Comparison of ENCODE assay signal across 23 cellular contexts in genomic region chr3:127572186-127572585, GRCh38. TPM values are rescaled to one million over a fixed set of nuclear protein-coding genes. Genes with fewer than 3 reads are reported as not detected.
A peak's percentile ranks its signal among the peaks of the same experiment; 100 is the strongest.
DNase-seq lines count a peak whose midpoint lies in the region; ATAC-seq, FAIRE-seq and TF ChIP-seq lines count a peak whose summit lies in the region.
"Had no signal": no experiment of that assay in that cellular context is flagged by ENCODE, and none has a peak within 500 bp of the region (broad histone marks: within the 10 kb centered on the region; RNA-seq: fewer than 3 reads in every experiment).

No MANE protein-coding gene starts in this region.

- H3K4me3 Mint-ChIP-seq in activated T-helper 2 cell treated with anti-CD3 and anti-CD28 coated beads, Interferon-gamma antibody, Interleukin-2, Interleukin-4, amounts not matched to agents 10 μg/mL and 5 μg/mL and 100 μg/mL, durations not matched to agents 14 hours and 24 hours and 36 hours (ENCODE audit: low read depth), result no peak overlapping the region
- H3K4me3 Mint-ChIP-seq: B cell; CD4-positive, CD25-positive, alpha-beta regulatory T cell; CD8-positive, alpha-beta memory T cell; HFFc6 had no signal

- TF ChIP-seq POLR2A in right lobe of liver (IDR thresholded peaks at IDR 0.05) (no peak), GM12892 (IDR thresholded peaks at IDR 0.05; ENCODE audit: low read depth, low read length) (no peak)

- no peak overlapping the region for H3K27ac Mint-ChIP-seq in activated T-helper 2 cell treated with anti-CD3 and anti-CD28 coated beads, Interferon-gamma antibody, Interleukin-2, Interleukin-4, amounts not matched to agents 10 μg/mL and 5 μg/mL and 100 μg/mL, durations not matched to agents 14 hours and 24 hours and 36 hours
- H3K27ac Mint-ChIP-seq: B cell; CD4-positive, CD25-positive, alpha-beta regulatory T cell; HFFc6 had no signal

- peaks cover 0 to 13% (median 7%) of the 10 kb centered on the region in 4 donors for H3K36me3 ChIP-seq in right lobe of liver
- H3K36me3 ChIP-seq in neuronal stem cell (replicated peaks in 1 of 2; ENCODE audit: control insufficient read depth in 2 of 2, insufficient read depth in 2 of 2, low read length in 2 of 2), result peaks cover 16 to 42% of the 10 kb centered on the region in 2 donors

- peaks cover 3% of the 10 kb centered on the region for H3K79me1 ChIP-seq in neuronal stem cell (ENCODE audit: low read depth, low read length)

- intact Hi-C loops in right lobe of liver (cut with DNase I) (no loop called here), posterior vena cava (cut with DNase I) (no loop called here)
- intact Hi-C loops in activated T-helper 2 cell treated with anti-CD3 and anti-CD28 coated beads, Interferon-gamma antibody, Interleukin-2, Interleukin-4, amounts not matched to agents 10 μg/mL and 5 μg/mL and 100 μg/mL, durations not matched to agents 14 hours and 24 hours and 36 hours (cut with micrococcal nuclease), result loop anchor here (10.0 kb wide), 1 partner anchor 263 kb away; no protein-coding TSS in a partner anchor

- no peak overlapping the region for H2BK15ac ChIP-seq in neuronal stem cell (ENCODE audit: low read length)

- H2AK5ac ChIP-seq in neuronal stem cell (ENCODE audit: low read depth, low read length), result no peak overlapping the region

- H3K4me1 ChIP-seq in right lobe of liver (peaks cover 0 to 9% (median 0%) of the 10 kb centered on the region in 4 donors), neuronal stem cell (ENCODE audit: control insufficient read depth in 2 of 2, insufficient read depth in 1 of 2, low read depth in 1 of 2, low read length in 2 of 2) (peaks cover 0 to 8% of the 10 kb centered on the region in 2 donors)

- WGBS in right lobe of liver (ENCODE audit: insufficient coverage, low coverage, low lambda C conversion rate, missing lambda C conversion rate), result 84% methylated on average over 4 of the region's 6 CpGs
- no CpG with 5 or more reads among the region's 6 CpGs for WGBS in neuronal stem cell (ENCODE audit: extremely low coverage in 2 of 2, insufficient read length in 2 of 2, insufficient replicate concordance in 1 of 2), 2 donors

- H3K4me2 ChIP-seq in neuronal stem cell (ENCODE audit: insufficient read depth, low read length, poor library complexity, severe bottlenecking), result no peak overlapping the region

- H3K36me3 Mint-ChIP-seq in activated T-helper 2 cell treated with anti-CD3 and anti-CD28 coated beads, Interferon-gamma antibody, Interleukin-2, Interleukin-4, amounts not matched to agents 10 μg/mL and 5 μg/mL and 100 μg/mL, durations not matched to agents 14 hours and 24 hours and 36 hours (ENCODE audit: low read depth), result peaks cover 34% of the 10 kb centered on the region

- no peak for FAIRE-seq in GM12892 (lab: Jason Lieb, UNC)
- FAIRE-seq: G401.6, GM12891, GM18507 had no signal

- H3K9me3 ChIP-seq in right lobe of liver (no peaks in the 10 kb centered on the region), neuronal stem cell (replicated peaks in 1 of 2; ENCODE audit: control insufficient read depth in 2 of 2, insufficient read depth in 1 of 2, low read depth in 1 of 2, low read length in 2 of 2) (peaks cover 0 to 4% of the 10 kb centered on the region in 2 donors)

- H2BK120ac ChIP-seq in neuronal stem cell (ENCODE audit: low read depth, low read length), result no peak overlapping the region

- H3K4me3 ChIP-seq in right lobe of liver (no peak overlapping the region), neuronal stem cell (ENCODE audit: low read length in 2 of 2) (no peak overlapping the region)

- H4K91ac ChIP-seq in neuronal stem cell (ENCODE audit: low read depth, low read length, poor library complexity), result no peak overlapping the region

- no peak overlapping the region for H3K14ac ChIP-seq in neuronal stem cell (ENCODE audit: low read length)

- H3K27me3 Mint-ChIP-seq in activated T-helper 2 cell treated with anti-CD3 and anti-CD28 coated beads, Interferon-gamma antibody, Interleukin-2, Interleukin-4, amounts not matched to agents 10 μg/mL and 5 μg/mL and 100 μg/mL, durations not matched to agents 14 hours and 24 hours and 36 hours (ENCODE audit: low read depth), result no peaks in the 10 kb centered on the region
- H3K27me3 Mint-ChIP-seq: B cell; CD4-positive, CD25-positive, alpha-beta regulatory T cell; CD8-positive, alpha-beta memory T cell had no signal

- no peak overlapping the region for H4K8ac ChIP-seq in neuronal stem cell (ENCODE audit: low read depth, low read length)

- peaks cover 5% of the 10 kb centered on the region for H3K4me1 Mint-ChIP-seq in activated T-helper 2 cell treated with anti-CD3 and anti-CD28 coated beads, Interferon-gamma antibody, Interleukin-2, Interleukin-4, amounts not matched to agents 10 μg/mL and 5 μg/mL and 100 μg/mL, durations not matched to agents 14 hours and 24 hours and 36 hours (ENCODE audit: low read depth)

- H3K18ac ChIP-seq in neuronal stem cell (ENCODE audit: low read length), result no peak overlapping the region

- H3K4ac ChIP-seq in neuronal stem cell (ENCODE audit: low read length), result no peak overlapping the region

- DNase-seq in G401 (ENCODE audit: low spot score) (peak; percentile 59), cerebellar cortex (ENCODE audit: low spot score) (peak; percentile 48), right lobe of liver (peak in 1 of 3 donors; percentile 68), neuronal stem cell (ENCODE audit: low spot score) (no peak), GM12892 (ENCODE audit: insufficient read length) (no peak), posterior vena cava (ENCODE audit: low spot score) (no peak)
- no peak for DNase-seq in activated T-helper 2 cell treated with anti-CD3 and anti-CD28 coated beads, Interferon-gamma antibody, Interleukin-2, Interleukin-4, amounts not matched to agents 10 μg/mL and 5 μg/mL and 100 μg/mL, durations not matched to agents 14 hours and 24 hours and 36 hours (ENCODE audit: low spot score)
- DNase-seq: CD4-positive, CD25-positive, alpha-beta regulatory T cell; CD8-positive, alpha-beta memory T cell; COR-L47; DMS 273 treated with DMSO at 0.1 percent for 48 hours; DMS53; DND-41; EL; GOT3; H7; HFFc6 had no signal

- no peak overlapping the region for H2AFZ ChIP-seq in neuronal stem cell (ENCODE audit: low read length)

- H3K27ac ChIP-seq in right lobe of liver (no peak overlapping the region), neuronal stem cell (replicated peaks; ENCODE audit: low read length) (no peak overlapping the region)

- in situ Hi-C loops in G401 (cut with HindIII; ENCODE audit: low sequenced_read_pairs), result no loop called here

- H3K23ac ChIP-seq in neuronal stem cell (ENCODE audit: low read depth, low read length, poor library complexity), result peak overlapping the region; percentile 56

- H3K9ac ChIP-seq in neuronal stem cell (ENCODE audit: low read depth, low read length, poor library complexity), result no peak overlapping the region

- no peak overlapping the region for H2BK12ac ChIP-seq in neuronal stem cell (ENCODE audit: low read length)

- ATAC-seq in right lobe of liver, result peak in 3 of 4 donors; percentile 10 to 76 (median 48)
- no peak for ATAC-seq in GM19463 (IDR thresholded peaks at IDR 0.05; ENCODE audit: unreplicated experiment)
- ATAC-seq: HCT116 had no signal

- H2BK5ac ChIP-seq in neuronal stem cell (ENCODE audit: low read length), result no peak overlapping the region

- no peaks in the 10 kb centered on the region for H3K9me3 Mint-ChIP-seq in activated T-helper 2 cell treated with anti-CD3 and anti-CD28 coated beads, Interferon-gamma antibody, Interleukin-2, Interleukin-4, amounts not matched to agents 10 μg/mL and 5 μg/mL and 100 μg/mL, durations not matched to agents 14 hours and 24 hours and 36 hours
- H3K9me3 Mint-ChIP-seq: CD4-positive, CD25-positive, alpha-beta regulatory T cell; CD8-positive, alpha-beta memory T cell; HFFc6 had no signal

- no peak for TF ChIP-seq CTCF in right lobe of liver (IDR thresholded peaks at IDR 0.05)

- H3K27me3 ChIP-seq in right lobe of liver (no peaks in the 10 kb centered on the region), neuronal stem cell (ENCODE audit: control insufficient read depth in 3 of 3, insufficient read depth in 3 of 3, low read depth in 1 of 3, low read length in 3 of 3) (no peaks in the 10 kb centered on the region)

RNA-seq across cellular contexts. Expression of gene TPRA1, which starts 18.3 kb away (rescaled TPM):
- total RNA-seq in G401 (2014; rRNA removed; shearing (Covaris generic)), result 38.3 and 42.3 TPM in 2 replicates
- total RNA-seq in right lobe of liver (10 to 100 TPM; 13.9 to 25.9 (median 23.3) TPM), posterior vena cava (10 to 100 TPM; 21.4 to 22.8 TPM)
- polyA plus RNA-seq in neuronal stem cell (2013, experiment 1 of 2), result 17.1 TPM
- polyA plus RNA-seq in neuronal stem cell (2013, experiment 2 of 2), result 16.1 TPM
- 14.7 TPM for polyA plus RNA-seq in GM12892 (2012; ENCODE audit: missing spikeins)
- total RNA-seq in activated T-helper 2 cell treated with anti-CD3 and anti-CD28 coated beads, Interferon-gamma antibody, Interleukin-2, Interleukin-4, amounts not matched to agents 10 μg/mL and 5 μg/mL and 100 μg/mL, durations not matched to agents 14 hours and 24 hours and 36 hours, result 36.0 and 37.1 TPM in 2 replicates

RNA-seq across cellular contexts. Expression of gene MCM2, which starts 26.0 kb away (rescaled TPM):
- 257 and 300 TPM in 2 replicates for total RNA-seq in G401 (2014; rRNA removed; shearing (Covaris generic))
- 10 to 100 TPM in 2 of 6 experiments, 1 to 10 TPM in 4; 1.6 to 25.3 (median 3.2) TPM for total RNA-seq in right lobe of liver
- 68.7 TPM for polyA plus RNA-seq in neuronal stem cell (2013, experiment 1 of 2)
- polyA plus RNA-seq in neuronal stem cell (2013, experiment 2 of 2), result 67.7 TPM
- 68.3 TPM for polyA plus RNA-seq in GM12892 (2012; ENCODE audit: missing spikeins)
- total RNA-seq in posterior vena cava, result 1 to 10 TPM; 4.0 to 5.6 TPM
- total RNA-seq in activated T-helper 2 cell treated with anti-CD3 and anti-CD28 coated beads, Interferon-gamma antibody, Interleukin-2, Interleukin-4, amounts not matched to agents 10 μg/mL and 5 μg/mL and 100 μg/mL, durations not matched to agents 14 hours and 24 hours and 36 hours, result 196 and 215 TPM in 2 replicates

RNA-seq across cellular contexts. Expression of gene PODXL2, which starts 56.8 kb away (rescaled TPM):
- total RNA-seq in G401 (2014; rRNA removed; shearing (Covaris generic)), result 46.6 and 66.7 TPM in 2 replicates
- total RNA-seq in right lobe of liver, result 1 to 10 TPM in 1 of 6 experiments, under 1 TPM in 5; 0.19 to 1.6 (median 0.63) TPM
- polyA plus RNA-seq in neuronal stem cell (2013, experiment 1 of 2), result 26.3 TPM
- 24.4 TPM for polyA plus RNA-seq in neuronal stem cell (2013, experiment 2 of 2)
- 3.8 TPM for polyA plus RNA-seq in GM12892 (2012; ENCODE audit: missing spikeins)
- total RNA-seq in posterior vena cava, result 1 to 10 TPM; 2.0 to 2.5 TPM
- 3.5 and 3.9 TPM in 2 replicates for total RNA-seq in activated T-helper 2 cell treated with anti-CD3 and anti-CD28 coated beads, Interferon-gamma antibody, Interleukin-2, Interleukin-4, amounts not matched to agents 10 μg/mL and 5 μg/mL and 100 μg/mL, durations not matched to agents 14 hours and 24 hours and 36 hours

Comparison
In these comparisons a context has a peak if more than half of its experiments do, and no peak if none do; other contexts are left out.
1. DNase-seq: peak in G401 (single experiment) and cerebellar cortex (single experiment); none in neuronal stem cell (single experiment), GM12892 (single experiment), posterior vena cava (single experiment) and activated T-helper 2 cell treated with anti-CD3 and anti-CD28 coated beads, Interferon-gamma antibody, Interleukin-2, Interleukin-4, amounts not matched to agents 10 μg/mL and 5 μg/mL and 100 μg/mL, durations not matched to agents 14 hours and 24 hours and 36 hours (single experiment).